In genomic region chr11:32830796-32831195, GRCh38 we compare ENCODE assay signal across 10 cellular contexts. TPM values are rescaled to one million over a fixed set of nuclear protein-coding genes. Genes with fewer than 3 reads are reported as not detected.
DNase-seq lines count a peak whose midpoint lies in the region; ATAC-seq, FAIRE-seq and TF ChIP-seq lines count a peak whose summit lies in the region.
"Had no signal": no experiment of that assay in that cellular context is flagged by ENCODE, and none has a peak within 500 bp of the region (broad histone marks: within the 10 kb centered on the region; RNA-seq: fewer than 3 reads in every experiment).

No MANE protein-coding gene starts in this region.

- H3K36me3 ChIP-seq in HepG2 (replicated peaks in 1 of 2; ENCODE audit: control insufficient read depth in 1 of 2, insufficient read depth in 2 of 2, low read length in 2 of 2): no peaks in the 10 kb centered on the region
- H3K36me3 ChIP-seq in heart right ventricle: no peaks in the 10 kb centered on the region

- no TSS peak for BruUV-seq in HepG2 (replicated peaks; lab: Mats Ljungman, UMichigan)

- peaks cover 10% of the 10 kb centered on the region for H3K4me1 ChIP-seq in HepG2 (ENCODE audit: insufficient read depth, low read length)
- H3K4me1 ChIP-seq in heart right ventricle: peaks cover 0 to 19% (median 9%) of the 10 kb centered on the region in 9 donors

- DNase-seq in T-helper 2 cell treated with Interferon-gamma antibody and Interleukin-4, amounts not matched to agents 5 μg/mL and 100 μg/mL, for 36 hours (ENCODE audit: low spot score): no peak
- DNase-seq in T-helper 2 cell (no peak), HepG2 (ENCODE audit: low spot score) (no peak), NCI-H2081 (lab: John Stamatoyannopoulos, UW) (no peak), heart right ventricle (no peak), RWPE1 (ENCODE audit: low spot score) (no peak)
- DNase-seq in activated naive CD8-positive, alpha-beta T cell treated with anti-CD3 and anti-CD28 coated beads for 36 hours: no peak
- no peak for DNase-seq in stimulated activated naive CD8-positive, alpha-beta T cell treated with anti-CD3 and anti-CD28 coated beads, Interleukin-15, amount 100 ng/mL, for 72 hours
- DNase-seq: NCI-H1417 treated with DMSO at 0.1 percent for 48 hours, posterior cingulate gyrus had no signal

- H3K27me3 ChIP-seq in HepG2 (ENCODE audit: control insufficient read depth in 1 of 2, insufficient read depth in 2 of 2, low read length in 2 of 2): peaks cover 0 to 5% of the 10 kb centered on the region in 2 experiments; a peak in 1 of 5 replicates
- peaks cover 0 to 29% (median 18%) of the 10 kb centered on the region in 7 donors for H3K27me3 ChIP-seq in heart right ventricle

- H3K4me1 Mint-ChIP-seq in T-helper 2 cell treated with Interferon-gamma antibody and Interleukin-4, amounts not matched to agents 5 μg/mL and 100 μg/mL, for 36 hours (ENCODE audit: low read depth): peaks cover 14% of the 10 kb centered on the region
- H3K4me1 Mint-ChIP-seq in activated naive CD8-positive, alpha-beta T cell treated with anti-CD3 and anti-CD28 coated beads for 36 hours: peaks cover 16% of the 10 kb centered on the region
- peaks cover 8% of the 10 kb centered on the region for H3K4me1 Mint-ChIP-seq in stimulated activated naive CD8-positive, alpha-beta T cell treated with anti-CD3 and anti-CD28 coated beads, Interleukin-15, amount 100 ng/mL, for 72 hours

- H3K9me3 ChIP-seq in HepG2 (ENCODE audit: low read length) (no peaks in the 10 kb centered on the region), heart right ventricle (no peaks in the 10 kb centered on the region)

- peaks cover 27% of the 10 kb centered on the region for H3K27me3 Mint-ChIP-seq in T-helper 2 cell treated with Interferon-gamma antibody and Interleukin-4, amounts not matched to agents 5 μg/mL and 100 μg/mL, for 36 hours (ENCODE audit: low read depth)
- peaks cover 44% of the 10 kb centered on the region for H3K27me3 Mint-ChIP-seq in activated naive CD8-positive, alpha-beta T cell treated with anti-CD3 and anti-CD28 coated beads for 36 hours
- peaks cover 38% of the 10 kb centered on the region for H3K27me3 Mint-ChIP-seq in stimulated activated naive CD8-positive, alpha-beta T cell treated with anti-CD3 and anti-CD28 coated beads, Interleukin-15, amount 100 ng/mL, for 72 hours

- CTCF ChIA-PET in HepG2 (lab: Yijun Ruan, JAX; ENCODE audit: low intra/inter-chr PET ratio, low total read pairs): no interaction called here
- CTCF ChIA-PET in RWPE1 (lab: Yijun Ruan, JAX): interaction anchor here (0.6 to 1.3 kb wide), 3 partner anchors 22 to 397 kb away, joined by 3 to 8 read pairs (median 3); no protein-coding TSS in a partner anchor

- no peak for ATAC-seq in HepG2
- ATAC-seq in stimulated activated naive CD8-positive, alpha-beta T cell treated with anti-CD3 and anti-CD28 coated beads, Interleukin-15, amount 100 ng/mL, for 72 hours: no peak
- ATAC-seq in heart right ventricle: no peak

- H3K9ac ChIP-seq in HepG2 (ENCODE audit: insufficient read depth, low read depth, low read length): no peak overlapping the region

- no peak for FAIRE-seq in HepG2 (lab: Jason Lieb, UNC)

- TF ChIP-seq POLR2A in HepG2 (IDR thresholded peaks at IDR 0.05; ENCODE audit: insufficient read depth in 1 of 2, low read depth in 2 of 2, low read length in 2 of 2): no peak

- in situ Hi-C loops in HepG2 (cut with HindIII; ENCODE audit: extremely low pct_ligation_motif_present, low pct_unique_long_range_greater_than_20kb): no loop called here

- peak overlapping the region; percentile 16 for H3K27ac Mint-ChIP-seq in T-helper 2 cell treated with Interferon-gamma antibody and Interleukin-4, amounts not matched to agents 5 μg/mL and 100 μg/mL, for 36 hours
- no peak overlapping the region for H3K27ac Mint-ChIP-seq in activated naive CD8-positive, alpha-beta T cell treated with anti-CD3 and anti-CD28 coated beads for 36 hours
- H3K27ac Mint-ChIP-seq in stimulated activated naive CD8-positive, alpha-beta T cell treated with anti-CD3 and anti-CD28 coated beads, Interleukin-15, amount 100 ng/mL, for 72 hours: no peak overlapping the region

- TF ChIP-seq CTCF in HepG2 (CRISPR knock-in tag; IDR thresholded peaks at IDR 0.05): no peak
- no peak for TF ChIP-seq CTCF in heart right ventricle (IDR thresholded peaks at IDR 0.05)
- TF ChIP-seq CTCF in RWPE1 (conservative IDR thresholded peaks at IDR 0.05; ENCODE audit: low read depth): no peak

- H4K20me1 ChIP-seq in HepG2 (ENCODE audit: insufficient read depth, low read length): no peaks in the 10 kb centered on the region

- no peak overlapping the region for H3K27ac ChIP-seq in HepG2 (ENCODE audit: extremely low read length, insufficient read depth, low read length)
- no peak overlapping the region for H3K27ac ChIP-seq in heart right ventricle
- H3K27ac ChIP-seq in RWPE1: no peak overlapping the region

- no peak for TF ChIP-seq RAD21 in HepG2 (CRISPR knock-in tag; IDR thresholded peaks at IDR 0.05)

- intact Hi-C loops in HepG2 (cut with micrococcal nuclease; ENCODE audit: unreplicated experiment) (no loop called here), heart right ventricle (cut with DNase I) (no loop called here)

- no peaks in the 10 kb centered on the region for H3K79me2 ChIP-seq in HepG2 (ENCODE audit: insufficient read depth, low read length)

- no peaks in the 10 kb centered on the region for H3K36me3 Mint-ChIP-seq in T-helper 2 cell treated with Interferon-gamma antibody and Interleukin-4, amounts not matched to agents 5 μg/mL and 100 μg/mL, for 36 hours (ENCODE audit: low read depth)
- no peaks in the 10 kb centered on the region for H3K36me3 Mint-ChIP-seq in activated naive CD8-positive, alpha-beta T cell treated with anti-CD3 and anti-CD28 coated beads for 36 hours

- H2AFZ ChIP-seq in HepG2 (ENCODE audit: low read length): no peak overlapping the region

- peak overlapping the region; percentile 86; the same call in 1 of the 2 replicates for H3K4me2 ChIP-seq in HepG2 (ENCODE audit: low read depth, low read length)

- H3K9me3 Mint-ChIP-seq in T-helper 2 cell treated with Interferon-gamma antibody and Interleukin-4, amounts not matched to agents 5 μg/mL and 100 μg/mL, for 36 hours: no peaks in the 10 kb centered on the region
- no peaks in the 10 kb centered on the region for H3K9me3 Mint-ChIP-seq in activated naive CD8-positive, alpha-beta T cell treated with anti-CD3 and anti-CD28 coated beads for 36 hours
- no peaks in the 10 kb centered on the region for H3K9me3 Mint-ChIP-seq in stimulated activated naive CD8-positive, alpha-beta T cell treated with anti-CD3 and anti-CD28 coated beads, Interleukin-15, amount 100 ng/mL, for 72 hours

- POLR2A ChIA-PET in HepG2 (lab: Yijun Ruan, JAX) (no interaction called here), RWPE1 (lab: Yijun Ruan, JAX; ENCODE audit: low non-redundant PET) (interaction anchor here (1.0 kb wide), 1 partner anchor 61 kb away, joined by 4 read pairs; the partner anchor contains the start of gene QSER1)

- WGBS in HepG2 (ENCODE audit: low lambda C conversion rate): 86% methylated on average over 9 of the region's 9 CpGs
- 67 to 71% methylated on average over 9 of the region's 9 CpGs for WGBS in heart right ventricle, 2 donors

- no peak overlapping the region for H3K4me3 ChIP-seq in HepG2 (replicated peaks in 1 of 3; ENCODE audit: insufficient read depth in 1 of 3, low read depth in 2 of 3, low read length in 3 of 3)
- H3K4me3 ChIP-seq in heart right ventricle: peak overlapping the region in 3 of 10 donors; percentile 63 to 78 (median 63)

- H3K4me3 Mint-ChIP-seq in T-helper 2 cell treated with Interferon-gamma antibody and Interleukin-4, amounts not matched to agents 5 μg/mL and 100 μg/mL, for 36 hours: peak overlapping the region; percentile 63
- peak overlapping the region; percentile 69 for H3K4me3 Mint-ChIP-seq in activated naive CD8-positive, alpha-beta T cell treated with anti-CD3 and anti-CD28 coated beads for 36 hours
- H3K4me3 Mint-ChIP-seq in stimulated activated naive CD8-positive, alpha-beta T cell treated with anti-CD3 and anti-CD28 coated beads, Interleukin-15, amount 100 ng/mL, for 72 hours: peak overlapping the region; percentile 91 to 93

- TF ChIP-seq EP300 in HepG2 (IDR thresholded peaks at IDR 0.05; ENCODE audit: low read depth in 2 of 2, low read length in 2 of 2): no peak
- TF ChIP-seq EP300 in HepG2 (CRISPR knock-in tag; IDR thresholded peaks at IDR 0.05; ENCODE audit: borderline replicate concordance): no peak

RNA-seq across cellular contexts. Expression of gene PRRG4, which starts 1.1 kb away (rescaled TPM):
- under 1 TPM; 0.87 to 0.90 TPM for total RNA-seq in activated naive CD8-positive, alpha-beta T cell treated with anti-CD3 and anti-CD28 coated beads for 36 hours
- total RNA-seq in HepG2 (2016; rRNA removed; fragmentation: Illumina TruSeq; extraction: Trizol) (0.86 and 0.95 TPM in 2 replicates), heart right ventricle (1 to 10 TPM in 1 of 10 donors, under 1 TPM in 8, not detected in 1; 0.08 to 1.3 (median 0.32) TPM)
- 0.10 and 0.18 TPM in 2 replicates for total RNA-seq in HepG2 (2016; cell fraction: cytosol; rRNA removed; fragmentation: Illumina TruSeq; extraction: Trizol; ENCODE audit: low read depth)
- 0.84 and 0.86 TPM in 2 replicates for total RNA-seq in HepG2 (2016; cell fraction: insoluble cytoplasmic fraction; rRNA removed; fragmentation: Illumina TruSeq; extraction: Trizol)
- total RNA-seq in HepG2 (2016; cell fraction: membrane; rRNA removed; fragmentation: Illumina TruSeq; extraction: Trizol): 0.76 and 0.87 TPM in 2 replicates
- total RNA-seq in HepG2 (2016; cell fraction: nucleus; rRNA removed; fragmentation: Illumina TruSeq; extraction: Trizol): 0.69 and 0.75 TPM in 2 replicates
- polyA plus RNA-seq in HepG2 (2011; rRNA removed) (0.24 and 0.25 TPM in 2 replicates), heart right ventricle (under 1 TPM; 0.14 to 0.80 TPM)
- polyA plus RNA-seq in HepG2 (2011; cell fraction: cytosol; rRNA removed): 0.08 and 0.27 TPM in 2 replicates
- 0.09 TPM in 1 of 2 replicates, not detected in the other for polyA plus RNA-seq in HepG2 (2011; cell fraction: nucleus; rRNA removed)
- polyA plus RNA-seq in HepG2 (2012): 0.13 and 0.53 TPM in 2 replicates
- 0.10 and 0.15 TPM in 2 replicates for polyA plus RNA-seq in HepG2 (2016; cell fraction: cytosol; fragmentation: Illumina TruSeq; extraction: Trizol; ENCODE audit: low read depth)
- 1.2 TPM in 2 replicates for polyA plus RNA-seq in HepG2 (2016; cell fraction: insoluble cytoplasmic fraction; fragmentation: Illumina TruSeq; extraction: Trizol; ENCODE audit: low read depth)
- polyA plus RNA-seq in HepG2 (2016; cell fraction: membrane; fragmentation: Illumina TruSeq; extraction: Trizol; ENCODE audit: low read depth): 0.58 and 0.64 TPM in 2 replicates
- polyA plus RNA-seq in HepG2 (2016; cell fraction: nucleus; fragmentation: Illumina TruSeq; extraction: Trizol; ENCODE audit: insufficient read depth, low read depth): 1.1 TPM in 2 replicates
- polyA minus RNA-seq in HepG2 (2011; rRNA and poly(A)+ RNA removed; ENCODE audit: low replicate concordance): 0.14 and 9.8 TPM in 2 replicates
- 0.18 and 0.40 TPM in 2 replicates for polyA minus RNA-seq in HepG2 (2011; cell fraction: cytosol; rRNA and poly(A)+ RNA removed)
- 0.26 and 0.37 TPM in 2 replicates for polyA minus RNA-seq in HepG2 (2011; cell fraction: nucleus; rRNA and poly(A)+ RNA removed)

RNA-seq across cellular contexts. Expression of gene CCDC73, which starts 36.3 kb away (rescaled TPM):
- total RNA-seq in activated naive CD8-positive, alpha-beta T cell treated with anti-CD3 and anti-CD28 coated beads for 36 hours: under 1 TPM in 1 of 2 experiments, not detected in 1; 0.20 TPM
- 0.08 and 0.11 TPM in 2 replicates for total RNA-seq in HepG2 (2016; rRNA removed; fragmentation: Illumina TruSeq; extraction: Trizol)
- not detected in 2 replicates for total RNA-seq in HepG2 (2016; cell fraction: cytosol; rRNA removed; fragmentation: Illumina TruSeq; extraction: Trizol; ENCODE audit: low read depth)
- total RNA-seq in HepG2 (2016; cell fraction: insoluble cytoplasmic fraction; rRNA removed; fragmentation: Illumina TruSeq; extraction: Trizol): 0.06 and 0.21 TPM in 2 replicates
- 0.22 TPM in 1 of 2 replicates, not detected in the other for total RNA-seq in HepG2 (2016; cell fraction: membrane; rRNA removed; fragmentation: Illumina TruSeq; extraction: Trizol)
- 0.31 and 0.60 TPM in 2 replicates for total RNA-seq in HepG2 (2016; cell fraction: nucleus; rRNA removed; fragmentation: Illumina TruSeq; extraction: Trizol)
- 0.01 TPM in 2 replicates for polyA plus RNA-seq in HepG2 (2011; rRNA removed)
- polyA plus RNA-seq in HepG2 (2011; cell fraction: cytosol; rRNA removed): 0.03 TPM in 1 of 2 replicates, not detected in the other
- polyA plus RNA-seq in HepG2 (2011; cell fraction: nucleus; rRNA removed): 0.03 TPM in 1 of 2 replicates, not detected in the other
- 0.09 and 0.17 TPM in 2 replicates for polyA plus RNA-seq in HepG2 (2012)
- polyA plus RNA-seq in HepG2 (2016; cell fraction: cytosol; fragmentation: Illumina TruSeq; extraction: Trizol; ENCODE audit: low read depth): not detected in 2 replicates
- polyA plus RNA-seq in HepG2 (2016; cell fraction: insoluble cytoplasmic fraction; fragmentation: Illumina TruSeq; extraction: Trizol; ENCODE audit: low read depth): 0.08 TPM in 1 of 2 replicates, not detected in the other
- polyA plus RNA-seq in HepG2 (2016; cell fraction: membrane; fragmentation: Illumina TruSeq; extraction: Trizol; ENCODE audit: low read depth): not detected in 2 replicates
- 0.15 and 0.20 TPM in 2 replicates for polyA plus RNA-seq in HepG2 (2016; cell fraction: nucleus; fragmentation: Illumina TruSeq; extraction: Trizol; ENCODE audit: insufficient read depth, low read depth)
- 0.07 TPM in 1 of 2 replicates, not detected in the other for polyA minus RNA-seq in HepG2 (2011; rRNA and poly(A)+ RNA removed; ENCODE audit: low replicate concordance)
- polyA minus RNA-seq in HepG2 (2011; cell fraction: cytosol; rRNA and poly(A)+ RNA removed): not detected in 2 replicates
- 0.25 and 0.26 TPM in 2 replicates for polyA minus RNA-seq in HepG2 (2011; cell fraction: nucleus; rRNA and poly(A)+ RNA removed)
- total RNA-seq in heart right ventricle: not detected
- under 1 TPM in 1 of 2 donors, not detected in 1; 0.01 TPM for polyA plus RNA-seq in heart right ventricle
